30 cellular contexts compared by ENCODE assay signal in genomic region chr1:53938136-53938830, GRCh38. TPM values are rescaled to one million over a fixed set of nuclear protein-coding genes. Genes with fewer than 3 reads are reported as not detected.
DNase-seq lines count a peak whose midpoint lies in the region; ATAC-seq and TF ChIP-seq lines count a peak whose summit lies in the region.
"Had no signal": no experiment of that assay in that cellular context is flagged by ENCODE, and none has a peak within 500 bp of the region (broad histone marks: within the 10 kb centered on the region; RNA-seq: fewer than 3 reads in every experiment).

No MANE protein-coding gene starts in this region.

- peaks cover 28% of the 10 kb centered on the region for H3K4me1 Mint-ChIP-seq in activated naive CD8-positive, alpha-beta T cell (ENCODE audit: low read depth)
- peaks cover 17% of the 10 kb centered on the region for H3K4me1 Mint-ChIP-seq in activated naive CD8-positive, alpha-beta T cell treated with anti-CD3 and anti-CD28 coated beads, Interleukin-2, amount 50 U/mL, for 24 hours

- H3K36me3 Mint-ChIP-seq in activated naive CD8-positive, alpha-beta T cell, result peaks cover 14% of the 10 kb centered on the region
- H3K36me3 Mint-ChIP-seq in activated naive CD8-positive, alpha-beta T cell treated with anti-CD3 and anti-CD28 coated beads, Interleukin-2, amount 50 U/mL, for 24 hours (ENCODE audit: low read depth), result peaks cover 30% of the 10 kb centered on the region

- H3K4me1 ChIP-seq in PC-3 (ENCODE audit: insufficient read depth, low read length), result peaks cover 47% of the 10 kb centered on the region
- H3K4me1 ChIP-seq in fibroblast of lung (ENCODE audit: control insufficient read depth, extremely low read depth, insufficient read depth, low read length), result no peaks in the 10 kb centered on the region
- H3K4me1 ChIP-seq in smooth muscle cell (ENCODE audit: low read depth), result no peaks in the 10 kb centered on the region
- H3K4me1 ChIP-seq: pancreas had no signal

- WGBS in smooth muscle cell (ENCODE audit: low lambda C conversion rate), result 87% methylated on average over 4 of the region's 4 CpGs

- H2AFZ ChIP-seq in PC-3 (ENCODE audit: low read length), result no peak overlapping the region
- no peak overlapping the region for H2AFZ ChIP-seq in fibroblast of lung (ENCODE audit: low read length)
- no peak overlapping the region for H2AFZ ChIP-seq in smooth muscle cell (ENCODE audit: low read depth)

- H3K27ac ChIP-seq in PC-3 (ENCODE audit: low read length) (peak overlapping the region; percentile 84), fibroblast of lung (ENCODE audit: insufficient read depth, low read length) (no peak overlapping the region), smooth muscle cell (ENCODE audit: low read depth) (peak overlapping the region; percentile 13)
- H3K27ac ChIP-seq: BLaER1 treated with 17β-estradiol and CSF1 and Interleukin-3, amounts not matched to agents 10 nM and 100 nM; pancreas; SJSA1 had no signal

- H3K9me3 ChIP-seq in PC-3 (ENCODE audit: low read length), result peaks cover 11% of the 10 kb centered on the region; the same call in 1 of the 2 replicates
- no peaks in the 10 kb centered on the region for H3K9me3 ChIP-seq in fibroblast of lung (ENCODE audit: control insufficient read depth, insufficient read depth, low read depth, low read length)
- H3K9me3 ChIP-seq in smooth muscle cell (replicated peaks; ENCODE audit: low read depth), result peaks cover 20% of the 10 kb centered on the region
- H3K9me3 ChIP-seq: pancreas had no signal

- H3K9me3 Mint-ChIP-seq in activated naive CD8-positive, alpha-beta T cell (ENCODE audit: low read depth), result no peaks in the 10 kb centered on the region
- H3K9me3 Mint-ChIP-seq in activated naive CD8-positive, alpha-beta T cell treated with anti-CD3 and anti-CD28 coated beads, Interleukin-2, amount 50 U/mL, for 24 hours, result peaks cover 6% of the 10 kb centered on the region
- H3K9me3 Mint-ChIP-seq: type B pancreatic cell had no signal

- no TSS peak for BruUV-seq in PC-3 (replicated peaks; lab: Mats Ljungman, UMichigan)

- no peaks in the 10 kb centered on the region for H3K9me2 ChIP-seq in PC-3 (replicated peaks; ENCODE audit: low read length)

- peak overlapping the region; percentile 60 for H3K4me2 ChIP-seq in PC-3 (ENCODE audit: low read length)
- peak overlapping the region; percentile 15 for H3K4me2 ChIP-seq in fibroblast of lung (ENCODE audit: extremely low read depth, insufficient read depth, low read length)
- no peak overlapping the region for H3K4me2 ChIP-seq in smooth muscle cell
- H3K4me2 ChIP-seq: BLaER1 treated with 17β-estradiol and CSF1 and Interleukin-3, amounts not matched to agents 10 nM and 100 nM had no signal

- H3K9ac ChIP-seq in PC-3 (ENCODE audit: low read length), result no peak overlapping the region
- H3K9ac ChIP-seq in fibroblast of lung (ENCODE audit: insufficient read depth, low read length), result no peak overlapping the region
- H3K9ac ChIP-seq in smooth muscle cell (ENCODE audit: low read depth), result no peak overlapping the region
- H3K9ac ChIP-seq: BLaER1 treated with 17β-estradiol and CSF1 and Interleukin-3, amounts not matched to agents 10 nM and 100 nM had no signal

- no peak for DNase-seq in activated naive CD8-positive, alpha-beta T cell treated with anti-CD3 and anti-CD28 coated beads, Interleukin-2, amount 50 U/mL, for 24 hours
- DNase-seq in PC-3, result peak; percentile 77
- DNase-seq in fibroblast of lung (ENCODE audit: low read depth in 2 of 2), result peak; percentile 79 to 80
- no peak for DNase-seq in smooth muscle cell (lab: John Stamatoyannopoulos, UW; ENCODE audit: unreplicated experiment)
- no peak for DNase-seq in hypothalamus (lab: John Stamatoyannopoulos, UW)
- DNase-seq in iPS-NIHi7 (ENCODE audit: extremely low spot score), result no peak
- DNase-seq: ACHN; activated CD4-positive, alpha-beta T cell treated with anti-CD3 and anti-CD28 coated beads, Interleukin-2, amount 50 U/mL, for 4 hours; activated T-cell treated with anti-CD3 and anti-CD28 coated beads for 4 hours; Caco-2; caudate nucleus; dermis blood vessel endothelial cell; DMS79 treated with DMSO at 0.1 percent for 48 hours; glutamatergic neuron; KBM-7; mucosa of descending colon; NCI-H1436; NCI-H2107; NCI-H774; nephron progenitor cell; pancreas; stimulated activated CD4-positive, alpha-beta T cell treated with anti-CD3 and anti-CD28 coated beads, Interleukin-4, amount 100 ng/mL, for 1 hour had no signal

- H3F3A ChIP-seq in PC-3 (ENCODE audit: low read length, unreplicated experiment) (peaks cover 11% of the 10 kb centered on the region), smooth muscle cell (ENCODE audit: low read depth) (no peaks in the 10 kb centered on the region)

- H3K27me3 ChIP-seq in PC-3 (ENCODE audit: low read length) (no peaks in the 10 kb centered on the region), fibroblast of lung (ENCODE audit: control insufficient read depth, insufficient read depth, low read length) (no peaks in the 10 kb centered on the region), smooth muscle cell (ENCODE audit: low read depth) (no peaks in the 10 kb centered on the region)
- H3K27me3 ChIP-seq: BLaER1 treated with 17β-estradiol and CSF1 and Interleukin-3, amounts not matched to agents 10 nM and 100 nM; pancreas; SJSA1 had no signal

- H3K4me3 Mint-ChIP-seq in activated naive CD8-positive, alpha-beta T cell, result no peak overlapping the region
- H3K4me3 Mint-ChIP-seq in activated naive CD8-positive, alpha-beta T cell treated with anti-CD3 and anti-CD28 coated beads, Interleukin-2, amount 50 U/mL, for 24 hours, result no peak overlapping the region
- H3K4me3 Mint-ChIP-seq: nephron progenitor cell, type B pancreatic cell had no signal

- no peaks in the 10 kb centered on the region for H3K27me3 Mint-ChIP-seq in activated naive CD8-positive, alpha-beta T cell
- H3K27me3 Mint-ChIP-seq in activated naive CD8-positive, alpha-beta T cell treated with anti-CD3 and anti-CD28 coated beads, Interleukin-2, amount 50 U/mL, for 24 hours, result no peaks in the 10 kb centered on the region
- H3K27me3 Mint-ChIP-seq: type B pancreatic cell had no signal

- CTCF ChIA-PET in PC-3 (lab: Charles Lee), result no interaction called here

- peak overlapping the region; percentile 5 for H3K27ac Mint-ChIP-seq in activated naive CD8-positive, alpha-beta T cell
- no peak overlapping the region for H3K27ac Mint-ChIP-seq in activated naive CD8-positive, alpha-beta T cell treated with anti-CD3 and anti-CD28 coated beads, Interleukin-2, amount 50 U/mL, for 24 hours
- H3K27ac Mint-ChIP-seq: nephron progenitor cell, type B pancreatic cell had no signal

- H4K20me1 ChIP-seq in PC-3 (ENCODE audit: low read length) (no peaks in the 10 kb centered on the region), fibroblast of lung (ENCODE audit: control insufficient read depth, extremely low read depth, insufficient read depth, low read length) (no peaks in the 10 kb centered on the region), smooth muscle cell (ENCODE audit: low read depth) (peaks cover 14% of the 10 kb centered on the region)
- H4K20me1 ChIP-seq: BLaER1 treated with 17β-estradiol and CSF1 and Interleukin-3, amounts not matched to agents 10 nM and 100 nM had no signal

- POLR2A ChIA-PET in PC-3 (lab: Charles Lee; ENCODE audit: unreplicated experiment), result no interaction called here

- H3K36me3 ChIP-seq in PC-3 (ENCODE audit: low read depth, low read length), result peaks cover 24% of the 10 kb centered on the region
- H3K36me3 ChIP-seq in fibroblast of lung (ENCODE audit: control insufficient read depth, insufficient read depth, low read length), result no peaks in the 10 kb centered on the region
- H3K36me3 ChIP-seq in smooth muscle cell (ENCODE audit: low read depth), result peaks cover 21% of the 10 kb centered on the region
- H3K36me3 ChIP-seq: pancreas had no signal

- H3K79me2 ChIP-seq in PC-3 (ENCODE audit: low read length), result peaks cover 16% of the 10 kb centered on the region
- H3K79me2 ChIP-seq in fibroblast of lung (ENCODE audit: control insufficient read depth, insufficient read depth, low read length), result peaks cover 6% of the 10 kb centered on the region
- peaks cover 37% of the 10 kb centered on the region for H3K79me2 ChIP-seq in smooth muscle cell (ENCODE audit: low read depth)

- ATAC-seq in activated naive CD8-positive, alpha-beta T cell treated with anti-CD3 and anti-CD28 coated beads, Interleukin-2, amount 50 U/mL, for 24 hours, result no peak
- ATAC-seq in PC-3 (peak; percentile 85), HG03442 (IDR thresholded peaks at IDR 0.05; ENCODE audit: unreplicated experiment) (no peak)
- ATAC-seq: mucosa of descending colon, pancreas had no signal

- H3K4me3 ChIP-seq in PC-3 (ENCODE audit: low read length) (peak overlapping the region; percentile 5; the same call in 1 of the 2 replicates), fibroblast of lung (replicated peaks in 1 of 4; ENCODE audit: control extremely low read depth in 1 of 4, insufficient read depth in 1 of 4, low read depth in 3 of 4, low read length in 4 of 4) (no peak overlapping the region), smooth muscle cell (no peak overlapping the region)
- H3K4me3 ChIP-seq: BLaER1 treated with 17β-estradiol and CSF1 and Interleukin-3, amounts not matched to agents 10 nM and 100 nM; lung; mucosa of descending colon; pancreas; SJSA1 had no signal

- no peak for TF ChIP-seq CTCF in PC-3 (conservative IDR thresholded peaks at IDR 0.05; ENCODE audit: low read depth, low read length)
- TF ChIP-seq CTCF in fibroblast of lung (conservative IDR thresholded peaks at IDR 0.05 in 1 of 2, IDR thresholded peaks at IDR 0.05 in 1 of 2; ENCODE audit: low read depth in 1 of 2, low read length in 2 of 2), result no peak
- no peak for TF ChIP-seq CTCF in smooth muscle cell (IDR thresholded peaks at IDR 0.05; ENCODE audit: borderline replicate concordance, insufficient read depth, poor library complexity, severe bottlenecking)

- intact Hi-C loops in PC-3 (cut with micrococcal nuclease), result no loop called here

RNA-seq across cellular contexts. Expression of gene IFT25, which starts 7.2 kb away (rescaled TPM):
- total RNA-seq in PC-3 (2014; rRNA removed), result 49.7 and 66.7 TPM in 2 replicates
- total RNA-seq in fibroblast of lung, result 18.7 and 27.6 TPM in 2 replicates
- 37.6 and 40.4 TPM in 2 replicates for polyA plus RNA-seq in fibroblast of lung
- 40.6 and 43.2 TPM in 2 replicates for polyA plus RNA-seq in fibroblast of lung (2012)
- polyA minus RNA-seq in fibroblast of lung (ENCODE audit: low replicate concordance), result not detected in 2 replicates
- 23.3 and 27.4 TPM in 2 replicates for total RNA-seq in smooth muscle cell
- polyA plus RNA-seq in smooth muscle cell, result 45.1 and 46.3 TPM in 2 replicates

RNA-seq across cellular contexts. Expression of gene LRRC42, which starts 7.9 kb away (rescaled TPM):
- total RNA-seq in PC-3 (2014; rRNA removed) (23.9 and 27.3 TPM in 2 replicates), fibroblast of lung (29.8 and 34.0 TPM in 2 replicates), smooth muscle cell (36.5 and 56.2 TPM in 2 replicates)
- polyA plus RNA-seq in fibroblast of lung (40.5 and 50.2 TPM in 2 replicates), smooth muscle cell (37.0 and 38.0 TPM in 2 replicates)
- 44.1 and 44.2 TPM in 2 replicates for polyA plus RNA-seq in fibroblast of lung (2012)
- polyA minus RNA-seq in fibroblast of lung (ENCODE audit: low replicate concordance), result 21.4 and 44.4 TPM in 2 replicates

RNA-seq across cellular contexts. Expression of gene DIO1, which starts 44.3 kb away (rescaled TPM):
- total RNA-seq in PC-3 (2014; rRNA removed) (not detected in 2 replicates), fibroblast of lung (not detected in 2 replicates), smooth muscle cell (not detected in 2 replicates)
- polyA plus RNA-seq in fibroblast of lung (not detected in 2 replicates), smooth muscle cell (0.16 TPM in 1 of 2 replicates, not detected in the other)
- polyA plus RNA-seq in fibroblast of lung (2012), result not detected in 2 replicates
- not detected in 2 replicates for polyA minus RNA-seq in fibroblast of lung (ENCODE audit: low replicate concordance)
- total RNA-seq: dermis blood vessel endothelial cell, kidney epithelial cell, mucosa of descending colon, pancreas, SJSA1, subcutaneous adipose tissue had no signal

RNA-seq across cellular contexts. Expression of gene YIPF1, which starts 48.7 kb away (rescaled TPM):
- total RNA-seq in PC-3 (2014; rRNA removed), result 21.1 and 22.7 TPM in 2 replicates
- total RNA-seq in fibroblast of lung, result 31.3 and 39.8 TPM in 2 replicates
- 31.4 and 34.7 TPM in 2 replicates for polyA plus RNA-seq in fibroblast of lung
- polyA plus RNA-seq in fibroblast of lung (2012), result 24.3 and 24.7 TPM in 2 replicates
- polyA minus RNA-seq in fibroblast of lung (ENCODE audit: low replicate concordance), result 23.9 and 25.1 TPM in 2 replicates
- total RNA-seq in smooth muscle cell, result 44.2 and 45.9 TPM in 2 replicates
- polyA plus RNA-seq in smooth muscle cell, result 32.4 and 33.0 TPM in 2 replicates

Comparison
In these comparisons a context has a peak if more than half of its experiments do, and no peak if none do; other contexts are left out.
1. DNase-seq: peak in PC-3 (single experiment) and fibroblast of lung (2 of 2); none in activated naive CD8-positive, alpha-beta T cell treated with anti-CD3 and anti-CD28 coated beads, Interleukin-2, amount 50 U/mL, for 24 hours (single experiment), smooth muscle cell (single experiment), hypothalamus (0 of 51) and iPS-NIHi7 (single experiment).